9 cellular contexts compared by ENCODE assay signal in the genomic region with DNA sequence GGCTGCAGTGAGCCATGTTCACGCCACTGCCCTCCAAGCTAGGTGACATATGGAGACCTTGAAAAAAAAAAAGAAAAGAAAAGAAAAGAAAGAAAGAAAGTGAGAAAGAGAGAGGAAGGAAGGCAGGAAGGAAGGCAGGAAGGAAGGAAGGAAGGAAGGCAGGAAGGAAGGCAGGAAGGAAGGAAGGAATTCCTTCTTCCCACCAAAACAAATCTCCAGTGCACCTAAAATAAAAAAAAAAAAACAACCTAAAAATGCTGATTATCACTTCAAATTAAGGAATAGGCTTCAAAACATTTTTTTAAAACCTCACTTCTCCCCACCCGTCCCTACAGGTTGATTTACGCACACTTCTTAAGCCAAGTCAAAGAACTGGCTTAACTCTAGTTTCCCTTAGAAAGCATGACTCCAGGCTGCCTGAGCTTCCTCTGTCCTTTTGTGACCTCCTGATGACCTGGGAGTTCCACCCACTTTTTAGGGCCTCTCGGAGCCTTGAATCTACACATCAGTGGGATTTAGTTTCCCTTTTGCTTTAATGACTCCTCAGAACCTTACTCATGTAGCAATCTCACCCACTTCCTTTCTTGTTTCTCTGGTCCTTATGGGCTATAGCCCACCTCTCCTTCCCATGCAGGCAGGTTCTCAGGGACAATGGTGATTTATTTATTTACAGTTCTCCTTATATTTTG. TPM values are rescaled to one million over a fixed set of nuclear protein-coding genes. Genes with fewer than 3 reads are reported as not detected.
DNase-seq lines count a peak whose midpoint lies in the region; ATAC-seq and TF ChIP-seq lines count a peak whose summit lies in the region.
"Had no signal": no experiment of that assay in that cellular context is flagged by ENCODE, and none has a peak within 500 bp of the region (broad histone marks: within the 10 kb centered on the region; RNA-seq: fewer than 3 reads in every experiment).

No MANE protein-coding gene starts in this region.

- peak; percentile 94 for DNase-seq in CD1c-positive myeloid dendritic cell (ENCODE audit: extremely low spot score)
- DNase-seq in NOMO-1 (lab: John Stamatoyannopoulos, UW; ENCODE audit: unreplicated experiment in 2 of 2): peak; percentile 91 to 97
- DNase-seq in cardiac muscle cell (ENCODE audit: low read depth in 1 of 2, low spot score in 1 of 2): no peak
- DNase-seq in NCI-H226: no peak
- DNase-seq in HPDE6-E6E7 (ENCODE audit: extremely low spot score): no peak
- no peak for DNase-seq in SK-N-DZ (ENCODE audit: low spot score)

- H3K4me3 ChIP-seq in cardiac muscle cell: no peak overlapping the region

- H3K27ac ChIP-seq in cardiac muscle cell: peak overlapping the region; percentile 76
- H3K27ac ChIP-seq: parathyroid adenoma had no signal

- TF ChIP-seq CTCF in cardiac muscle cell (IDR thresholded peaks at IDR 0.05; ENCODE audit: low read depth, low read length): no peak

- no peaks in the 10 kb centered on the region for H3K36me3 ChIP-seq in cardiac muscle cell

- peaks cover 23% of the 10 kb centered on the region for H3K4me1 ChIP-seq in cardiac muscle cell (ENCODE audit: low read depth)
- H3K4me1 ChIP-seq: parathyroid adenoma had no signal

- no peaks in the 10 kb centered on the region for H3K27me3 ChIP-seq in cardiac muscle cell

- peak; percentile 90 for ATAC-seq in GM21390 (IDR thresholded peaks at IDR 0.05; ENCODE audit: unreplicated experiment)
- ATAC-seq in GM18858 (IDR thresholded peaks at IDR 0.05; ENCODE audit: unreplicated experiment): no peak

- H3K9me3 ChIP-seq in cardiac muscle cell (ENCODE audit: low read depth): no peaks in the 10 kb centered on the region

RNA-seq across cellular contexts. Expression of a gene that starts 18.6 kb away (rescaled TPM):
- 200 and 260 TPM in 2 replicates for total RNA-seq in cardiac muscle cell
- 177 and 191 TPM in 2 replicates for polyA plus RNA-seq in cardiac muscle cell
- 0.02 and 0.35 TPM in 2 replicates for polyA plus RNA-seq in SK-N-DZ (2014; cell fraction: cytosol; rRNA removed)
- 0.67 and 1.4 TPM in 2 replicates for polyA plus RNA-seq in SK-N-DZ (2014; cell fraction: nucleus; rRNA removed)

Comparison
In these comparisons a context has a peak if more than half of its experiments do, and no peak if none do; other contexts are left out.
1. DNase-seq: peak in CD1c-positive myeloid dendritic cell (single experiment) and NOMO-1 (2 of 2); none in cardiac muscle cell (0 of 2), NCI-H226 (single experiment), HPDE6-E6E7 (single experiment) and SK-N-DZ (single experiment).